In the genomic region with DNA sequence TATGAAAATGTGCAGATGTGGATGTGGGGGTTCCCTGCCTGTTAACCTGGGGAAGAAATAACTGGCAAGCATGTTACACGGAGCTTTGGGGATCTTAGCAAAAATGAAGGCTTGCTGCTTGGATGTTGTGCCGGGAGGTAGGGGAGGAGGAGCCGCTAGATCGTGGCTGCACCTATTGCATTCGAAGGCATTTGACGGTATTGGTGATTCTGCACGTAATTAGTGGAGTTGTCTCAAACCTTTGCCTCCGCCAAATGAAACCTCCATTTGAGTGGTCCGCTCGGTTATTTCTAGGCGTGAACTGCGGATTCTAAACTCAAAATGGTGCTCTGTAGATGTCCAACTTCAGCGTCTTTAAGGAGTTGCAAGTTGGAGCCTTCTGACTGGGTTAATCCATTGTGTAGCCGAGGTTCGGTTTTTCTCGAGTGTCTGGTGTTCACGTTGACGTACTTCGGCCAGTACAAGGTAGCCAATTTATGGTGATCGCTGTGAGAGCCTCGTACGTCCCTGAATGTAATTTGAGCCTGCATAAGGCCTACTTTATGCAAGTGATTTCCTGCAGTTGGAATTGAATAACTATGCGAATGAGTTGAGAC, we compare ENCODE assay signal across 8 cellular contexts. TPM values are rescaled to one million over a fixed set of nuclear protein-coding genes. Genes with fewer than 3 reads are reported as not detected.
DNase-seq lines count a peak whose midpoint lies in the region; ATAC-seq and TF ChIP-seq lines count a peak whose summit lies in the region.

No MANE protein-coding gene starts in this region.

- H3K9me3 ChIP-seq in neural progenitor cell (ENCODE audit: low read depth), result no peaks in the 10 kb centered on the region

- peaks cover 59% of the 10 kb centered on the region for H3K79me2 ChIP-seq in neural progenitor cell (ENCODE audit: low read depth)

- intact Hi-C loops in sciatic nerve (cut with DNase I), result no loop called here

- no peak overlapping the region for H2AFZ ChIP-seq in neural progenitor cell (replicated peaks)

- peaks cover 40% of the 10 kb centered on the region for H3K4me1 ChIP-seq in neural progenitor cell

- no peak for ATAC-seq in sciatic nerve
- ATAC-seq in HG03097 (IDR thresholded peaks at IDR 0.05; ENCODE audit: low FRiP score, unreplicated experiment), result no peak
- ATAC-seq in HG02852 (IDR thresholded peaks at IDR 0.05; ENCODE audit: unreplicated experiment), result no peak

- peaks cover 53% of the 10 kb centered on the region for H4K20me1 ChIP-seq in neural progenitor cell (ENCODE audit: low read depth)

- H3K9me3 Mint-ChIP-seq in endothelial cell (ENCODE audit: unreplicated experiment) (no peaks in the 10 kb centered on the region), neural progenitor cell (no peaks in the 10 kb centered on the region)

- H3K4me2 ChIP-seq in neural progenitor cell, result peak overlapping the region; percentile 91

- DNase-seq in activated effector memory CD4-positive, alpha-beta T cell treated with anti-CD3 and anti-CD28 coated beads, Interleukin-2, amount 50 U/mL, for 16 hours, result peak; percentile 66
- DNase-seq in activated effector memory CD4-positive, alpha-beta T cell treated with Interleukin-2 at 50 U/mL for 16 hours, result no peak
- DNase-seq in endothelial cell (ENCODE audit: low spot score) (no peak), neural progenitor cell (ENCODE audit: low spot score) (peak; percentile 53), sciatic nerve (ENCODE audit: low spot score) (no peak)

- H3K4me3 Mint-ChIP-seq in endothelial cell (ENCODE audit: unreplicated experiment) (peak overlapping the region; percentile 95), neural progenitor cell (peak overlapping the region; percentile 98)

- peaks cover 35% of the 10 kb centered on the region for H3K27me3 ChIP-seq in neural progenitor cell

- H3K4me3 ChIP-seq in WI38 (ENCODE audit: low read depth, low read length) (peak overlapping the region; percentile 76), neural progenitor cell (peak overlapping the region; percentile 93)

- no peak overlapping the region for H3K27ac ChIP-seq in neural progenitor cell

- H3K4me1 Mint-ChIP-seq in endothelial cell (ENCODE audit: unreplicated experiment) (peaks cover 15% of the 10 kb centered on the region), neural progenitor cell (peaks cover 45% of the 10 kb centered on the region)

- no peaks in the 10 kb centered on the region for H3K36me3 ChIP-seq in neural progenitor cell

- peaks cover 11% of the 10 kb centered on the region for H3K36me3 Mint-ChIP-seq in endothelial cell (ENCODE audit: low read depth, unreplicated experiment)
- no peaks in the 10 kb centered on the region for H3K36me3 Mint-ChIP-seq in neural progenitor cell

- no peak overlapping the region for H3K9ac ChIP-seq in neural progenitor cell

- H3K27me3 Mint-ChIP-seq in endothelial cell (ENCODE audit: unreplicated experiment), result peaks cover 23% of the 10 kb centered on the region
- peaks cover 14% of the 10 kb centered on the region for H3K27me3 Mint-ChIP-seq in neural progenitor cell (ENCODE audit: insufficient read depth, low read depth)

- peaks cover 10% of the 10 kb centered on the region for H3F3A ChIP-seq in neural progenitor cell (ENCODE audit: low read depth)

- H3K27ac Mint-ChIP-seq in endothelial cell (ENCODE audit: unreplicated experiment) (peak overlapping the region; percentile 83), neural progenitor cell (peak overlapping the region; percentile 44)

- TF ChIP-seq CTCF in WI38 (IDR thresholded peaks at IDR 0.05; ENCODE audit: low read depth, low read length) (no peak), endothelial cell (IDR thresholded peaks at IDR 0.05; ENCODE audit: unreplicated experiment) (no peak), neural progenitor cell (IDR thresholded peaks at IDR 0.05) (no peak)

RNA-seq across cellular contexts. Expression of gene TNRC6C, which starts 1.5 kb away (rescaled TPM):
- total RNA-seq in endothelial cell (ENCODE audit: unreplicated experiment) (13.1 TPM), neural progenitor cell (ENCODE audit: low replicate concordance) (11.4 and 14.9 TPM in 2 replicates), sciatic nerve (69.3 TPM)

Comparison
In these comparisons a context has a peak if more than half of its experiments do, and no peak if none do; other contexts are left out.
1. DNase-seq: peak in activated effector memory CD4-positive, alpha-beta T cell treated with anti-CD3 and anti-CD28 coated beads, Interleukin-2, amount 50 U/mL, for 16 hours (single experiment) and neural progenitor cell (single experiment); none in activated effector memory CD4-positive, alpha-beta T cell treated with Interleukin-2 at 50 U/mL for 16 hours (single experiment), endothelial cell (single experiment) and sciatic nerve (single experiment).